Comparison of ENCODE assay signal across 17 cellular contexts in the genomic region with DNA sequence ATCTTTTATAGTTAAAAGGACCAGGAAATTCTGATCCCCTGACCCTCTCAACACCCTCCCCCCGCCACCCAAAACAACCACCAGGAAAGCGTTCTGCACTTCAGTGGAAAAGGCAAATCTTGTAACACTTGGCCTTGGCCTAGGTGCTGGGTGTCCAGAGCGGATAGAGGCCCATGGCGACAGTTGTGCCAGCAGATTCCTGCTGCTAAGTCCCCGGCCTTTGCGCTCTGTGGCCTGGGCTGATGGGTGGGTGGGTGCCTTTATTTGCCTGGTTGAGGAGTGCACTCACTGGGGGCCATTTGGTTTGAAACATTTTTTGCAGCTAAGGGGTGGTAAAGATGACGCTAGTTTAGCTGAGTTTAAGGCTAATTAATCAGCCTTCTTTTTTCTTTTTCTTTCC.
DNase-seq lines count a peak whose midpoint lies in the region; TF ChIP-seq lines count a peak whose summit lies in the region.
"Had no signal": no experiment of that assay in that cellular context is flagged by ENCODE, and none has a peak within 500 bp of the region (broad histone marks: within the 10 kb centered on the region; RNA-seq: fewer than 3 reads in every experiment).

No MANE protein-coding gene starts in this region.

- intact Hi-C loops in CD4-positive, alpha-beta memory T cell (cut with micrococcal nuclease), result loop anchor here (5.0 to 10.0 kb wide), 4 partner anchors 49 to 192 kb away; partner anchors contain the start of genes PARK7 and SLC45A1
- intact Hi-C loops in esophagus squamous epithelium (cut with DNase I), result no loop called here

- H3K27ac Mint-ChIP-seq in CD4-positive, alpha-beta memory T cell, result peak overlapping the region in 4 of 7 donors; percentile 41 to 99 (median 97)
- peak overlapping the region; percentile 96 for H3K27ac Mint-ChIP-seq in progenitor cell of endocrine pancreas
- H3K27ac Mint-ChIP-seq: B cell had no signal

- CTCF ChIA-PET in CD4-positive, alpha-beta memory T cell (lab: Charles Lee; ENCODE audit: partially characterized antibody), result interaction anchor here (0.6 to 0.9 kb wide), 2 partner anchors 14 to 71 kb away, joined by 3 to 4 read pairs; no protein-coding TSS in a partner anchor

- peaks cover 33 to 58% (median 44%) of the 10 kb centered on the region in 4 donors for H3K4me1 Mint-ChIP-seq in CD4-positive, alpha-beta memory T cell
- H3K4me1 Mint-ChIP-seq in progenitor cell of endocrine pancreas (ENCODE audit: low read depth), result peaks cover 27% of the 10 kb centered on the region
- H3K4me1 Mint-ChIP-seq: B cell had no signal

- in situ Hi-C loops in KBM-7 (cut with MboI; ENCODE audit: low pct_unique_long_range_greater_than_20kb, low sequenced_read_pairs), result no loop called here

- H3K27me3 Mint-ChIP-seq in CD4-positive, alpha-beta memory T cell, result no peaks in the 10 kb centered on the region
- H3K27me3 Mint-ChIP-seq in progenitor cell of endocrine pancreas, result no peaks in the 10 kb centered on the region

- H3K36me3 ChIP-seq in CD4-positive, alpha-beta memory T cell (ENCODE audit: insufficient read depth, low read length), result no peaks in the 10 kb centered on the region
- H3K36me3 ChIP-seq in SJCRH30 (no peaks in the 10 kb centered on the region), esophagus squamous epithelium (no peaks in the 10 kb centered on the region)
- H3K36me3 ChIP-seq: sigmoid colon, upper lobe of right lung, WERI-Rb-1 had no signal

- POLR2A ChIA-PET in CD4-positive, alpha-beta memory T cell (lab: Charles Lee; ENCODE audit: partially characterized antibody), result interaction anchor here (0.7 to 6.6 kb wide), 7 partner anchors 8 to 40 kb away, joined by 3 to 57 read pairs (median 9); no protein-coding TSS in a partner anchor

- H3K27me3 ChIP-seq in CD4-positive, alpha-beta memory T cell (ENCODE audit: insufficient read depth, low read length), result no peaks in the 10 kb centered on the region
- no peaks in the 10 kb centered on the region for H3K27me3 ChIP-seq in SJCRH30
- no peaks in the 10 kb centered on the region for H3K27me3 ChIP-seq in esophagus squamous epithelium
- H3K27me3 ChIP-seq: sigmoid colon, upper lobe of right lung had no signal

- peaks cover 0 to 13% (median 6%) of the 10 kb centered on the region in 8 donors for H3K9me3 Mint-ChIP-seq in CD4-positive, alpha-beta memory T cell
- H3K9me3 Mint-ChIP-seq in progenitor cell of endocrine pancreas (ENCODE audit: low read depth), result peaks cover 5% of the 10 kb centered on the region

- TF ChIP-seq CTCF in esophagus squamous epithelium (IDR thresholded peaks at IDR 0.05) (no peak), progenitor cell of endocrine pancreas (IDR thresholded peaks at IDR 0.05; ENCODE audit: unreplicated experiment) (no peak)

- no peak overlapping the region for H3K4me3 ChIP-seq in CD4-positive, alpha-beta memory T cell (ENCODE audit: low read length in 2 of 2)
- H3K4me3 ChIP-seq in SJCRH30 (no peak overlapping the region), esophagus squamous epithelium (no peak overlapping the region)
- H3K4me3 ChIP-seq: GM12878, sigmoid colon, upper lobe of right lung had no signal

- no peak for DNase-seq in CD4-positive, alpha-beta memory T cell
- no peak for DNase-seq in SJCRH30
- no peak for DNase-seq in esophagus squamous epithelium (lab: John Stamatoyannopoulos, UW)
- no peak for DNase-seq in progenitor cell of endocrine pancreas (ENCODE audit: low spot score, unreplicated experiment)
- no peak for DNase-seq in activated CD8-positive, alpha-beta memory T cell treated with anti-CD3 and anti-CD28 coated beads for 24 hours
- DNase-seq in KBM-7, result no peak
- no peak for DNase-seq in SW 1271 (lab: John Stamatoyannopoulos, UW)
- DNase-seq: amygdala, H7, MV-4-11, NCI-H1436, NCI-H2107, sigmoid colon, upper lobe of right lung had no signal

- peaks cover 0 to 2% of the 10 kb centered on the region in 2 donors for H3K36me3 Mint-ChIP-seq in CD4-positive, alpha-beta memory T cell
- peaks cover 2% of the 10 kb centered on the region for H3K36me3 Mint-ChIP-seq in progenitor cell of endocrine pancreas (ENCODE audit: insufficient read depth)

- H3K27ac ChIP-seq in CD4-positive, alpha-beta memory T cell (ENCODE audit: low read depth, low read length), result no peak overlapping the region
- H3K27ac ChIP-seq in SJCRH30 (peak overlapping the region; percentile 50), esophagus squamous epithelium (peak overlapping the region in 3 of 4 donors; percentile 36 to 59 (median 44))
- H3K27ac ChIP-seq: upper lobe of right lung had no signal

- H3K9me3 ChIP-seq in CD4-positive, alpha-beta memory T cell (ENCODE audit: control insufficient read depth in 1 of 2, low read length in 2 of 2), result no peaks in the 10 kb centered on the region
- H3K9me3 ChIP-seq in SJCRH30 (replicated peaks) (peaks cover 4% of the 10 kb centered on the region; the same call in 1 of the 2 replicates), esophagus squamous epithelium (no peaks in the 10 kb centered on the region)
- H3K9me3 ChIP-seq: sigmoid colon, upper lobe of right lung had no signal

- 84 to 87% methylated on average over 7 of the region's 7 CpGs for WGBS in esophagus squamous epithelium, 2 donors

- H3K4me3 Mint-ChIP-seq in CD4-positive, alpha-beta memory T cell, result peak overlapping the region in 1 of 8 donors; percentile 77
- H3K4me3 Mint-ChIP-seq in progenitor cell of endocrine pancreas (ENCODE audit: low read depth), result no peak overlapping the region
- H3K4me3 Mint-ChIP-seq: B cell had no signal

- H3K4me1 ChIP-seq in CD4-positive, alpha-beta memory T cell (ENCODE audit: insufficient read depth, low read length), result peaks cover 54% of the 10 kb centered on the region
- peaks cover 20% of the 10 kb centered on the region for H3K4me1 ChIP-seq in SJCRH30
- H3K4me1 ChIP-seq in esophagus squamous epithelium, result peaks cover 0 to 26% (median 3%) of the 10 kb centered on the region in 3 donors

- no peak for TF ChIP-seq POLR2A in esophagus squamous epithelium (IDR thresholded peaks at IDR 0.05)
